14 cellular contexts compared by ENCODE assay signal in genomic region chr4:65791807-65792308, GRCh38.
A peak's percentile ranks its signal among the peaks of the same experiment; 100 is the strongest.
DNase-seq lines count a peak whose midpoint lies in the region; ATAC-seq, FAIRE-seq and TF ChIP-seq lines count a peak whose summit lies in the region.
"Had no signal": no experiment of that assay in that cellular context is flagged by ENCODE, and none has a peak within 500 bp of the region (broad histone marks: within the 10 kb centered on the region; RNA-seq: fewer than 3 reads in every experiment).

No MANE protein-coding gene starts in this region.

- WGBS in HUES64 = 89% methylated on average over 4 of the region's 5 CpGs
- WGBS in K562 (ENCODE audit: insufficient coverage, low coverage, missing lambda C conversion rate) = 0% methylated on average over 5 of the region's 5 CpGs
- 31 to 60% methylated on average over 5 of the region's 5 CpGs for WGBS in transverse colon (ENCODE audit: low coverage in 1 of 2), 2 donors

- H3K36me3 Mint-ChIP-seq in naive thymus-derived CD4-positive, alpha-beta T cell = no peaks in the 10 kb centered on the region

- no peak overlapping the region for H2AFZ ChIP-seq in K562 (ENCODE audit: low read depth, low read length)

- peaks cover 0 to 9% (median 3%) of the 10 kb centered on the region in 11 donors for H3K9me3 Mint-ChIP-seq in naive thymus-derived CD4-positive, alpha-beta T cell

- no peaks in the 10 kb centered on the region for H3K27me3 ChIP-seq in A673 (replicated peaks; ENCODE audit: insufficient read depth, low read depth, low read length, poor library complexity)
- no peaks in the 10 kb centered on the region for H3K27me3 ChIP-seq in HUES64 (ENCODE audit: insufficient read depth, low read length)
- H3K27me3 ChIP-seq in K562 (ENCODE audit: control insufficient read depth in 2 of 2, insufficient read depth in 2 of 2, low read length in 2 of 2) = no peaks in the 10 kb centered on the region
- no peaks in the 10 kb centered on the region for H3K27me3 ChIP-seq in naive thymus-derived CD4-positive, alpha-beta T cell (ENCODE audit: control insufficient read depth in 2 of 2, insufficient read depth in 2 of 2, low read length in 2 of 2)
- H3K27me3 ChIP-seq in transverse colon = no peaks in the 10 kb centered on the region
- H3K27me3 ChIP-seq: ovary had no signal

- CTCF ChIA-PET in A673 (lab: Charles Lee) (no interaction called here), K562 (lab: Yijun Ruan, JAX; ENCODE audit: low intra/inter-chr PET ratio) (no interaction called here)
- CTCF ChIA-PET in naive thymus-derived CD4-positive, alpha-beta T cell (lab: Charles Lee) = no interaction called here

- H3K4me2 ChIP-seq in K562 (ENCODE audit: insufficient read depth, low read length) = no peak overlapping the region

- no peak for TF ChIP-seq POLR2A in K562 (conservative IDR thresholded peaks at IDR 0.05)
- TF ChIP-seq POLR2A in transverse colon (IDR thresholded peaks at IDR 0.05) = no peak

- H3K27ac ChIP-seq in A673 (ENCODE audit: low read depth, low read length, poor library complexity, severe bottlenecking) (no peak overlapping the region), HUES64 (ENCODE audit: low read depth, low read length) (no peak overlapping the region; the same call in 1 of the 2 replicates), K562 (ENCODE audit: extremely low read depth, low read depth, low read length) (no peak overlapping the region), transverse colon (no peak overlapping the region)
- no peak overlapping the region for H3K27ac ChIP-seq in naive thymus-derived CD4-positive, alpha-beta T cell (ENCODE audit: low read depth, low read length)
- H3K27ac ChIP-seq: ovary had no signal

- intact Hi-C loops in A673 (cut with micrococcal nuclease; ENCODE audit: unreplicated experiment) = no loop called here
- intact Hi-C loops in K562 (cut with micrococcal nuclease) = no loop called here
- intact Hi-C loops in naive thymus-derived CD4-positive, alpha-beta T cell (cut with micrococcal nuclease) = no loop called here
- intact Hi-C loops in transverse colon (cut with DNase I; ENCODE audit: low total_unique reads) = no loop called here

- no peaks in the 10 kb centered on the region for H3K9me1 ChIP-seq in K562 (ENCODE audit: control insufficient read depth, insufficient read depth, low read length)

- DNase-seq in A673 (ENCODE audit: low spot score) (peak; percentile 3), K562 (ENCODE audit: extremely low read depth in 1 of 4, low spot score in 3 of 4) (no peak), left kidney (ENCODE audit: low read depth, low spot score) (peak; percentile 2), transverse colon (no peak)
- no peak for DNase-seq in naive thymus-derived CD4-positive, alpha-beta T cell
- DNase-seq: amniotic stem cell; islet precursor cell; NK-92 treated with Interleukin-12 subunit alpha and Interleukin-12 subunit beta, amount 100 ng/mL, for 24 hours; ovary; stimulated activated CD4-positive, alpha-beta T cell treated with anti-CD3 and anti-CD28 coated beads, Interleukin-4, amount 100 ng/mL, for 24 hours; T-helper 2 cell had no signal

- BruUV-seq in A673 (replicated peaks; lab: Mats Ljungman, UMichigan) = no TSS peak
- no TSS peak for BruUV-seq in K562 (replicated peaks; lab: Mats Ljungman, UMichigan)

- no peaks in the 10 kb centered on the region for H3K79me2 ChIP-seq in K562 (ENCODE audit: control insufficient read depth, insufficient read depth, low read length)

- no peaks in the 10 kb centered on the region for H3K27me3 Mint-ChIP-seq in naive thymus-derived CD4-positive, alpha-beta T cell

- no peaks in the 10 kb centered on the region for H3K4me1 Mint-ChIP-seq in naive thymus-derived CD4-positive, alpha-beta T cell

- in situ Hi-C loops in K562 (cut with MboI) = no loop called here
- in situ Hi-C loops in transverse colon (cut with MboI; ENCODE audit: low pct_ligation_motif_present in 1 of 4, low pct_unique_long_range_greater_than_20kb in 1 of 4, low sequenced_read_pairs in 3 of 4) = no loop called here

- POLR2A ChIA-PET in A673 (lab: Charles Lee; ENCODE audit: low non-redundant PET) = no interaction called here
- POLR2A ChIA-PET in K562 (lab: Yijun Ruan, JAX) = no interaction called here
- POLR2A ChIA-PET in naive thymus-derived CD4-positive, alpha-beta T cell (lab: Charles Lee) = no interaction called here

- H3K9me3 ChIP-seq in A673 (ENCODE audit: low read depth, low read length, poor library complexity, severe bottlenecking) (no peaks in the 10 kb centered on the region), HUES64 (ENCODE audit: insufficient read depth, low read depth, low read length) (no peaks in the 10 kb centered on the region), K562 (replicated peaks; ENCODE audit: control insufficient read depth, insufficient read depth, low read depth, low read length) (0 out of 2 replicates have a peak, but pooled peaks cover under 1% of the 10 kb centered on the region), transverse colon (no peaks in the 10 kb centered on the region)
- no peaks in the 10 kb centered on the region for H3K9me3 ChIP-seq in naive thymus-derived CD4-positive, alpha-beta T cell (ENCODE audit: control insufficient read depth in 2 of 3, low read length in 3 of 3)
- H3K9me3 ChIP-seq: ovary had no signal

- no peak for FAIRE-seq in K562 (lab: Jason Lieb, UNC)

- no peak for TF ChIP-seq RAD21 in K562 (CRISPR knock-in tag; conservative IDR thresholded peaks at IDR 0.05 in 1 of 2, IDR thresholded peaks at IDR 0.05 in 1 of 2)

- H3K4me3 ChIP-seq in A673 (ENCODE audit: low read depth, low read length, poor library complexity, severe bottlenecking) (no peak overlapping the region), HUES64 (ENCODE audit: low read length) (no peak overlapping the region), K562 (no peak overlapping the region), transverse colon (no peak overlapping the region)
- H3K4me3 ChIP-seq in naive thymus-derived CD4-positive, alpha-beta T cell (ENCODE audit: low read length) = no peak overlapping the region
- H3K4me3 ChIP-seq: ovary had no signal

- 0 out of 2 replicates have a peak overlapping the region, but pooled peaks have one; percentile 7 for H3K9ac ChIP-seq in HUES64 (ENCODE audit: low read depth, low read length)
- H3K9ac ChIP-seq in K562 (ENCODE audit: insufficient read depth in 1 of 2, low read depth in 2 of 2, low read length in 2 of 2) = no peak overlapping the region

- TF ChIP-seq CTCF in A673 (conservative IDR thresholded peaks at IDR 0.05; ENCODE audit: low read depth, low read length) = no peak
- no peak for TF ChIP-seq CTCF in K562 (IDR thresholded peaks at IDR 0.05 in 2 of 3, conservative IDR thresholded peaks at IDR 0.05 in 1 of 3; ENCODE audit: insufficient read depth in 2 of 3, low read depth in 1 of 3, low read length in 3 of 3)
- TF ChIP-seq CTCF in transverse colon (IDR thresholded peaks at IDR 0.05) = no peak

- H3K4me3 Mint-ChIP-seq in naive thymus-derived CD4-positive, alpha-beta T cell = no peak overlapping the region

- ATAC-seq in K562 = no peak
- no peak for ATAC-seq in naive thymus-derived CD4-positive, alpha-beta T cell
- ATAC-seq in GM18868 (IDR thresholded peaks at IDR 0.05; ENCODE audit: unreplicated experiment) = no peak
- ATAC-seq in HG03139 (IDR thresholded peaks at IDR 0.05; ENCODE audit: unreplicated experiment) = no peak

- H3K36me3 ChIP-seq in A673 (ENCODE audit: insufficient read depth, low read length, poor library complexity, severe bottlenecking) (no peaks in the 10 kb centered on the region), HUES64 (ENCODE audit: insufficient read depth, low read length) (no peaks in the 10 kb centered on the region), K562 (ENCODE audit: control insufficient read depth, insufficient read depth, low read length) (no peaks in the 10 kb centered on the region), transverse colon (no peaks in the 10 kb centered on the region)
- H3K36me3 ChIP-seq in naive thymus-derived CD4-positive, alpha-beta T cell (ENCODE audit: control insufficient read depth in 2 of 3, insufficient read depth in 3 of 3, low read length in 3 of 3) = no peaks in the 10 kb centered on the region
- H3K36me3 ChIP-seq: ovary had no signal

- H3K4me1 ChIP-seq in A673 (ENCODE audit: insufficient read depth, low read length, poor library complexity, severe bottlenecking) (peaks cover 7% of the 10 kb centered on the region), HUES64 (ENCODE audit: insufficient read depth, low read length) (peaks cover 10% of the 10 kb centered on the region; the same call in 1 of the 2 replicates), K562 (replicated peaks in 1 of 2; ENCODE audit: control insufficient read depth in 2 of 2, insufficient read depth in 2 of 2, low read length in 2 of 2) (no peaks in the 10 kb centered on the region), transverse colon (no peaks in the 10 kb centered on the region)
- H3K4me1 ChIP-seq in naive thymus-derived CD4-positive, alpha-beta T cell (ENCODE audit: control insufficient read depth in 2 of 2, insufficient read depth in 2 of 2, low read length in 2 of 2) = no peaks in the 10 kb centered on the region

- no peak overlapping the region for H3K27ac Mint-ChIP-seq in naive thymus-derived CD4-positive, alpha-beta T cell

- no peaks in the 10 kb centered on the region for H4K20me1 ChIP-seq in K562 (replicated peaks; ENCODE audit: control insufficient read depth, insufficient read depth, low read length)

- TF ChIP-seq EP300 in K562 (IDR thresholded peaks at IDR 0.05; ENCODE audit: low read length) = no peak
- no peak for TF ChIP-seq EP300 in transverse colon (IDR thresholded peaks at IDR 0.05; ENCODE audit: low read depth)

TF ChIP-seq in K562, 482 proteins besides CTCF, POLR2A, EP300 and RAD21 (continues in another document):
- TF ChIP-seq MAFF (IDR thresholded peaks at IDR 0.05; ENCODE audit: low read length) (peak; percentile 37), C11orf30 (IDR thresholded peaks at IDR 0.05; ENCODE audit: low read depth) (peak; percentile 20; the same call in 1 of the 2 replicates), NFE2 (IDR thresholded peaks at IDR 0.05; ENCODE audit: low read depth) (0 out of 2 replicates have a peak, but pooled peaks have one; percentile 14), RCOR1 (IDR thresholded peaks at IDR 0.05; ENCODE audit: borderline replicate concordance in 1 of 2, low read depth in 2 of 2, low read length in 2 of 2) (no peak), MAFK (IDR thresholded peaks at IDR 0.05; ENCODE audit: low read length) (0 out of 2 replicates have a peak, but pooled peaks have one; percentile 5), MAFG (tag; conservative IDR thresholded peaks at IDR 0.05) (peak; percentile 48; the same call in 1 of the 2 replicates), ZZZ3 (IDR thresholded peaks at IDR 0.05) (no peak), CREB3 (tag; conservative IDR thresholded peaks at IDR 0.05; ENCODE audit: low read depth) (no peak), ZNF316 (IDR thresholded peaks at IDR 0.05) (0 out of 2 replicates have a peak, but pooled peaks have one; percentile 32)

Comparison
In these comparisons a context has a peak if more than half of its experiments do, and no peak if none do; other contexts are left out.
1. DNase-seq: peak in A673 (single experiment) and left kidney (single experiment); none in K562 (0 of 4), naive thymus-derived CD4-positive, alpha-beta T cell (0 of 9) and transverse colon (single experiment).